Comparison of ENCODE assay signal across 10 cellular contexts in genomic region chrX:30576881-30577280, GRCh38. TPM values are rescaled to one million over a fixed set of nuclear protein-coding genes. Genes with fewer than 3 reads are reported as not detected.
DNase-seq lines count a peak whose midpoint lies in the region; ATAC-seq and TF ChIP-seq lines count a peak whose summit lies in the region.
"Had no signal": no experiment of that assay in that cellular context is flagged by ENCODE, and none has a peak within 500 bp of the region (broad histone marks: within the 10 kb centered on the region; RNA-seq: fewer than 3 reads in every experiment).

No MANE protein-coding gene starts in this region.

- H3K36me3 ChIP-seq in naive thymus-derived CD4-positive, alpha-beta T cell (ENCODE audit: control insufficient read depth in 2 of 3, insufficient read depth in 3 of 3, low read length in 3 of 3): no peaks in the 10 kb centered on the region

- no peak for DNase-seq in CD4-positive, alpha-beta T cell
- no peak for DNase-seq in activated CD4-positive, alpha-beta memory T cell treated with anti-CD3 and anti-CD28 coated beads for 36 hours
- DNase-seq in naive thymus-derived CD4-positive, alpha-beta T cell: peak in 1 of 9 donors; percentile 13
- DNase-seq in epidermal melanocyte (ENCODE audit: insufficient read length, low spot score): no peak
- no peak for DNase-seq in NCI-H1694 (lab: John Stamatoyannopoulos, UW)
- DNase-seq: amniotic stem cell, Caco-2 had no signal

- intact Hi-C loops in CD4-positive, alpha-beta T cell (cut with DNase I, micrococcal nuclease): loop anchor here in 1 of 2 experiments (1.0 kb wide), 1 partner anchor 76 kb away; the partner anchor contains the start of gene GK
- intact Hi-C loops in activated CD4-positive, alpha-beta memory T cell treated with anti-CD3 and anti-CD28 coated beads for 36 hours (cut with micrococcal nuclease): loop anchor here (2.0 to 5.0 kb wide), 3 partner anchors 16 to 82 kb away; no protein-coding TSS in a partner anchor
- intact Hi-C loops in naive thymus-derived CD4-positive, alpha-beta T cell (cut with micrococcal nuclease): loop anchor here (1.0 to 10.0 kb wide), 6 partner anchors 18 to 312 kb away; partner anchors contain the start of genes TAB3 (in 2 of the 2) and GK (in 1 of the 2)

- no peaks in the 10 kb centered on the region for H3K9me3 Mint-ChIP-seq in CD4-positive, alpha-beta T cell
- no peaks in the 10 kb centered on the region for H3K9me3 Mint-ChIP-seq in activated CD4-positive, alpha-beta memory T cell treated with anti-CD3 and anti-CD28 coated beads for 36 hours
- H3K9me3 Mint-ChIP-seq in naive thymus-derived CD4-positive, alpha-beta T cell: peaks cover 0 to 8% (median 0%) of the 10 kb centered on the region in 11 donors

- peak overlapping the region; percentile 58 for H3K4me3 ChIP-seq in naive thymus-derived CD4-positive, alpha-beta T cell (ENCODE audit: low read length)

- CTCF ChIA-PET in CD4-positive, alpha-beta T cell (lab: Charles Lee): interaction anchor here (0.9 kb wide), 1 partner anchor 66 kb away, joined by 3 read pairs; no protein-coding TSS in a partner anchor
- CTCF ChIA-PET in activated CD4-positive, alpha-beta memory T cell treated with anti-CD3 and anti-CD28 coated beads for 36 hours (lab: Charles Lee): interaction anchor here (0.7 kb wide), 2 partner anchors 15 to 159 kb away, joined by 3 read pairs; no protein-coding TSS in a partner anchor
- CTCF ChIA-PET in naive thymus-derived CD4-positive, alpha-beta T cell (lab: Charles Lee): interaction anchor here (1.0 kb wide), 1 partner anchor 17 kb away, joined by 3 read pairs; no protein-coding TSS in a partner anchor

- no peak for TF ChIP-seq CTCF in CD4-positive, alpha-beta T cell (IDR thresholded peaks at IDR 0.05)

- peak overlapping the region; percentile 91 for H3K27ac Mint-ChIP-seq in CD4-positive, alpha-beta T cell
- peak overlapping the region; percentile 88 for H3K27ac Mint-ChIP-seq in activated CD4-positive, alpha-beta memory T cell treated with anti-CD3 and anti-CD28 coated beads for 36 hours
- peak overlapping the region; percentile 88 to 99 (median 96) for H3K27ac Mint-ChIP-seq in naive thymus-derived CD4-positive, alpha-beta T cell

- no peaks in the 10 kb centered on the region for H3K27me3 ChIP-seq in CD4-positive, alpha-beta T cell (ENCODE audit: control insufficient read depth, insufficient read depth, low read length)
- H3K27me3 ChIP-seq in naive thymus-derived CD4-positive, alpha-beta T cell (ENCODE audit: control insufficient read depth in 2 of 2, insufficient read depth in 2 of 2, low read length in 2 of 2): no peaks in the 10 kb centered on the region

- peaks cover 27% of the 10 kb centered on the region for H3K4me1 Mint-ChIP-seq in CD4-positive, alpha-beta T cell (ENCODE audit: low read depth)
- peaks cover 22% of the 10 kb centered on the region for H3K4me1 Mint-ChIP-seq in activated CD4-positive, alpha-beta memory T cell treated with anti-CD3 and anti-CD28 coated beads for 36 hours (ENCODE audit: low read depth)
- peaks cover 0 to 27% (median 19%) of the 10 kb centered on the region in 7 donors for H3K4me1 Mint-ChIP-seq in naive thymus-derived CD4-positive, alpha-beta T cell

- peak; percentile 37 for ATAC-seq in CD4-positive, alpha-beta T cell (ENCODE audit: poor library complexity)
- peak; percentile 0 for ATAC-seq in GM19395 (IDR thresholded peaks at IDR 0.05; ENCODE audit: unreplicated experiment)
- no peak for ATAC-seq in naive thymus-derived CD4-positive, alpha-beta T cell
- no peak for ATAC-seq in GM21825 (IDR thresholded peaks at IDR 0.05; ENCODE audit: unreplicated experiment)
- no peak for ATAC-seq in GM18858 (IDR thresholded peaks at IDR 0.05; ENCODE audit: unreplicated experiment)

- POLR2A ChIA-PET in CD4-positive, alpha-beta T cell (lab: Charles Lee): interaction anchor here (1.1 kb wide), 1 partner anchor 312 kb away, joined by 4 read pairs; the partner anchor contains the start of gene TAB3
- POLR2A ChIA-PET in activated CD4-positive, alpha-beta memory T cell treated with anti-CD3 and anti-CD28 coated beads for 36 hours (lab: Charles Lee): no interaction called here
- POLR2A ChIA-PET in naive thymus-derived CD4-positive, alpha-beta T cell (lab: Charles Lee): interaction anchor here (1.3 kb wide), 1 partner anchor 312 kb away, joined by 5 read pairs; the partner anchor contains the start of gene TAB3

- H3K4me3 Mint-ChIP-seq in CD4-positive, alpha-beta T cell: peak overlapping the region; percentile 95
- peak overlapping the region; percentile 81 for H3K4me3 Mint-ChIP-seq in activated CD4-positive, alpha-beta memory T cell treated with anti-CD3 and anti-CD28 coated beads for 36 hours
- H3K4me3 Mint-ChIP-seq in naive thymus-derived CD4-positive, alpha-beta T cell: peak overlapping the region; percentile 82 to 96 (median 88)

- no peaks in the 10 kb centered on the region for H3K9me3 ChIP-seq in CD4-positive, alpha-beta T cell (ENCODE audit: control insufficient read depth, low read length)
- no peaks in the 10 kb centered on the region for H3K9me3 ChIP-seq in naive thymus-derived CD4-positive, alpha-beta T cell (ENCODE audit: control insufficient read depth in 2 of 3, low read length in 3 of 3)
- H3K9me3 ChIP-seq: Caco-2 had no signal

- no peak overlapping the region for H3K27ac ChIP-seq in CD4-positive, alpha-beta T cell (ENCODE audit: low read depth, low read length)
- peak overlapping the region; percentile 65 for H3K27ac ChIP-seq in naive thymus-derived CD4-positive, alpha-beta T cell (ENCODE audit: low read depth, low read length)

- no peaks in the 10 kb centered on the region for H3K27me3 Mint-ChIP-seq in CD4-positive, alpha-beta T cell
- H3K27me3 Mint-ChIP-seq in activated CD4-positive, alpha-beta memory T cell treated with anti-CD3 and anti-CD28 coated beads for 36 hours: no peaks in the 10 kb centered on the region
- H3K27me3 Mint-ChIP-seq in naive thymus-derived CD4-positive, alpha-beta T cell: no peaks in the 10 kb centered on the region

- no peaks in the 10 kb centered on the region for H3K4me1 ChIP-seq in naive thymus-derived CD4-positive, alpha-beta T cell (ENCODE audit: control insufficient read depth in 2 of 2, insufficient read depth in 2 of 2, low read length in 2 of 2)
- H3K4me1 ChIP-seq: Caco-2 had no signal

- H3K36me3 Mint-ChIP-seq in CD4-positive, alpha-beta T cell (ENCODE audit: low read depth): peaks cover 10% of the 10 kb centered on the region
- peaks cover 3% of the 10 kb centered on the region for H3K36me3 Mint-ChIP-seq in activated CD4-positive, alpha-beta memory T cell treated with anti-CD3 and anti-CD28 coated beads for 36 hours
- peaks cover 0 to 24% (median 0%) of the 10 kb centered on the region in 5 donors for H3K36me3 Mint-ChIP-seq in naive thymus-derived CD4-positive, alpha-beta T cell

RNA-seq across cellular contexts. Expression of gene TASL, which starts 0.7 kb away (rescaled TPM):
- under 1 TPM; 0.41 to 0.75 TPM for total RNA-seq in CD4-positive, alpha-beta T cell
- 1 to 10 TPM; 1.1 to 1.6 TPM for total RNA-seq in activated CD4-positive, alpha-beta memory T cell treated with anti-CD3 and anti-CD28 coated beads for 36 hours
- total RNA-seq in naive thymus-derived CD4-positive, alpha-beta T cell: 10 to 100 TPM in 1 of 5 experiments, 1 to 10 TPM in 4; 2.1 to 10.5 (median 4.6) TPM
- polyA plus RNA-seq in naive thymus-derived CD4-positive, alpha-beta T cell: 1 to 10 TPM; 1.8 to 2.6 TPM
- total RNA-seq: Caco-2 had no signal

Comparison
In these comparisons a context has a peak if more than half of its experiments do, and no peak if none do; other contexts are left out.
1. ATAC-seq: peak in CD4-positive, alpha-beta T cell (single experiment) and GM19395 (single experiment); none in naive thymus-derived CD4-positive, alpha-beta T cell (single experiment), GM21825 (single experiment) and GM18858 (single experiment).
2. Peak in every context shown above with its lines, with median percentiles within 50 percentile points of each other: H3K27ac Mint-ChIP-seq and H3K4me3 Mint-ChIP-seq.